ENCODE assay signal across 8 cellular contexts in genomic region chr10:28432210-28432676, GRCh38.
DNase-seq lines count a peak whose midpoint lies in the region; ATAC-seq and TF ChIP-seq lines count a peak whose summit lies in the region.

No MANE protein-coding gene starts in this region.

- CTCF ChIA-PET in AG04449 (lab: Yijun Ruan, JAX): interaction anchor here (1.0 to 2.6 kb wide), 5 partner anchors 9 to 179 kb away, joined by 3 to 9 read pairs (median 4); no protein-coding TSS in a partner anchor

- DNase-seq in AG04449 (ENCODE audit: low read depth, low spot score) (peak; percentile 29), NCI-H69 (lab: John Stamatoyannopoulos, UW) (peak; percentile 66), fibroblast of the aortic adventitia (ENCODE audit: low read depth) (peak; percentile 83), neural crest cell (ENCODE audit: low read depth, low spot score) (peak; percentile 28)
- peak; percentile 52 for DNase-seq in activated T-cell treated with anti-CD3 and anti-CD28 coated beads, Interleukin-2, amount 50 U/mL, for 24 hours

- H3K4me1 Mint-ChIP-seq in activated T-cell treated with anti-CD3 and anti-CD28 coated beads, Interleukin-2, amount 50 U/mL, for 24 hours (ENCODE audit: low read depth): peaks cover 6% of the 10 kb centered on the region
- peaks cover 3% of the 10 kb centered on the region for H3K4me1 Mint-ChIP-seq in neural crest cell

- POLR2A ChIA-PET in AG04449 (lab: Yijun Ruan, JAX): interaction anchor here (0.7 kb wide), 1 partner anchor 53 kb away, joined by 3 read pairs; no protein-coding TSS in a partner anchor

- H3K36me3 Mint-ChIP-seq in activated T-cell treated with anti-CD3 and anti-CD28 coated beads, Interleukin-2, amount 50 U/mL, for 24 hours (ENCODE audit: low read depth): no peaks in the 10 kb centered on the region
- H3K36me3 Mint-ChIP-seq in neural crest cell (ENCODE audit: low read depth): no peaks in the 10 kb centered on the region

- peak; percentile 71 for TF ChIP-seq CTCF in AG04449 (IDR thresholded peaks at IDR 0.05; ENCODE audit: insufficient read depth, low read length, missing control alignments)
- TF ChIP-seq CTCF in GM12873 (IDR thresholded peaks at IDR 0.05; ENCODE audit: insufficient read depth, low read depth, low read length, missing control alignments): peak; percentile 77
- peak; percentile 80 for TF ChIP-seq CTCF in fibroblast of the aortic adventitia (IDR thresholded peaks at IDR 0.05; ENCODE audit: insufficient read depth, low read length)
- TF ChIP-seq CTCF in neural crest cell (conservative IDR thresholded peaks at IDR 0.05): peak; percentile 91

- H3K9me3 Mint-ChIP-seq in activated T-cell treated with anti-CD3 and anti-CD28 coated beads, Interleukin-2, amount 50 U/mL, for 24 hours: no peaks in the 10 kb centered on the region
- no peaks in the 10 kb centered on the region for H3K9me3 Mint-ChIP-seq in neural crest cell

- peak; percentile 61 for ATAC-seq in HG03457 (IDR thresholded peaks at IDR 0.05; ENCODE audit: unreplicated experiment)
- ATAC-seq in HG03280 (IDR thresholded peaks at IDR 0.05; ENCODE audit: unreplicated experiment): no peak

- H3K27ac Mint-ChIP-seq in activated T-cell treated with anti-CD3 and anti-CD28 coated beads, Interleukin-2, amount 50 U/mL, for 24 hours: no peak overlapping the region
- H3K27ac Mint-ChIP-seq in neural crest cell (ENCODE audit: unreplicated experiment): no peak overlapping the region

- no peaks in the 10 kb centered on the region for H3K27me3 Mint-ChIP-seq in activated T-cell treated with anti-CD3 and anti-CD28 coated beads, Interleukin-2, amount 50 U/mL, for 24 hours
- no peaks in the 10 kb centered on the region for H3K27me3 Mint-ChIP-seq in neural crest cell (ENCODE audit: low read depth)

- peak overlapping the region; percentile 44 for H3K4me3 Mint-ChIP-seq in activated T-cell treated with anti-CD3 and anti-CD28 coated beads, Interleukin-2, amount 50 U/mL, for 24 hours
- H3K4me3 Mint-ChIP-seq in neural crest cell: no peak overlapping the region

- H3K4me3 ChIP-seq in AG04449 (ENCODE audit: low read depth, low read length): no peak overlapping the region
- no peak overlapping the region for H3K4me3 ChIP-seq in fibroblast of the aortic adventitia (ENCODE audit: low read depth, low read length)

Comparison
In these comparisons a context has a peak if more than half of its experiments do, and no peak if none do; other contexts are left out.
1. DNase-seq: peak in every context shown above with its lines; median percentile 83 in fibroblast of the aortic adventitia; 66 in NCI-H69; 52 in activated T-cell treated with anti-CD3 and anti-CD28 coated beads, Interleukin-2, amount 50 U/mL, for 24 hours; 29 in AG04449; 28 in neural crest cell.